Comparison of ENCODE assay signal across 7 cellular contexts in genomic region chr22:49961601-49962011, GRCh38. TPM values are rescaled to one million over a fixed set of nuclear protein-coding genes. Genes with fewer than 3 reads are reported as not detected.
DNase-seq lines count a peak whose midpoint lies in the region; ATAC-seq and TF ChIP-seq lines count a peak whose summit lies in the region.

No MANE protein-coding gene starts in this region.

- 0 out of 2 replicates have a peak overlapping the region, but pooled peaks have one; percentile 6 for H3K56ac ChIP-seq in IMR-90 (ENCODE audit: extremely low read depth, insufficient read depth, low read length)

- H2AK9ac ChIP-seq in IMR-90 (replicated peaks; ENCODE audit: low read depth, low read length, poor library complexity): peak overlapping the region; percentile 96

- no peak overlapping the region for H4K91ac ChIP-seq in IMR-90 (ENCODE audit: insufficient read depth, low read depth, low read length)

- H3K9me3 ChIP-seq in IMR-90 (ENCODE audit: control insufficient read depth, insufficient read depth, low read length) (no peaks in the 10 kb centered on the region), subcutaneous abdominal adipose tissue (ENCODE audit: control insufficient read depth in 5 of 5, low read length in 5 of 5) (no peaks in the 10 kb centered on the region)

- H2BK120ac ChIP-seq in IMR-90 (ENCODE audit: low read depth, low read length): no peak overlapping the region

- no peak for DNase-seq in IMR-90
- no peak for DNase-seq in activated naive CD8-positive, alpha-beta T cell treated with anti-CD3 and anti-CD28 coated beads, Interleukin-2, amount 50 U/mL, for 24 hours
- no peak for DNase-seq in immature natural killer cell
- DNase-seq in NCI-H524 (lab: John Stamatoyannopoulos, UW): no peak
- no peak for DNase-seq in GM10248 (ENCODE audit: extremely low spot score)
- no peak for DNase-seq in SKM-1 treated with dmso at 0.1 percent for 144 hours (lab: John Stamatoyannopoulos, UW; ENCODE audit: unreplicated experiment)

- H3K18ac ChIP-seq in IMR-90 (ENCODE audit: low read depth, low read length): no peak overlapping the region

- no peak for TF ChIP-seq RAD21 in IMR-90 (IDR thresholded peaks at IDR 0.05; ENCODE audit: low read length)

- peaks cover 31% of the 10 kb centered on the region for H3K36me3 Mint-ChIP-seq in activated naive CD8-positive, alpha-beta T cell treated with anti-CD3 and anti-CD28 coated beads, Interleukin-2, amount 50 U/mL, for 24 hours (ENCODE audit: low read depth)
- peaks cover 0 to 6% (median 0%) of the 10 kb centered on the region in 3 donors for H3K36me3 Mint-ChIP-seq in immature natural killer cell

- TF ChIP-seq CTCF in IMR-90 (conservative IDR thresholded peaks at IDR 0.05; ENCODE audit: low read depth, low read length) (no peak), GM10248 (IDR thresholded peaks at IDR 0.05; ENCODE audit: control extremely low read depth, extremely low read depth, low read depth, missing control alignments) (no peak)

- no peaks in the 10 kb centered on the region for H3K9me3 Mint-ChIP-seq in activated naive CD8-positive, alpha-beta T cell treated with anti-CD3 and anti-CD28 coated beads, Interleukin-2, amount 50 U/mL, for 24 hours
- H3K9me3 Mint-ChIP-seq in immature natural killer cell: peaks cover 0 to 1% (median 0%) of the 10 kb centered on the region in 6 donors

- peak overlapping the region; percentile 89 for H3K23ac ChIP-seq in IMR-90 (ENCODE audit: low read depth, low read length)

- H3K79me1 ChIP-seq in IMR-90 (ENCODE audit: low read depth in 1 of 2, low read length in 2 of 2): peaks cover 16 to 49% of the 10 kb centered on the region in 2 experiments

- H3K4me3 Mint-ChIP-seq in activated naive CD8-positive, alpha-beta T cell treated with anti-CD3 and anti-CD28 coated beads, Interleukin-2, amount 50 U/mL, for 24 hours: peak overlapping the region; percentile 92
- peak overlapping the region; percentile 79 to 85 (median 82) for H3K4me3 Mint-ChIP-seq in immature natural killer cell

- H3K9ac ChIP-seq in IMR-90 (ENCODE audit: low read depth, low read length): peak overlapping the region; percentile 53
- H3K9ac ChIP-seq in subcutaneous abdominal adipose tissue (ENCODE audit: low read length in 5 of 5): peak overlapping the region; percentile 26 to 96 (median 92)

- H3K14ac ChIP-seq in IMR-90 (replicated peaks; ENCODE audit: low read depth, low read length): peak overlapping the region; percentile 87; the same call in 1 of the 2 replicates

- H3K27me3 Mint-ChIP-seq in activated naive CD8-positive, alpha-beta T cell treated with anti-CD3 and anti-CD28 coated beads, Interleukin-2, amount 50 U/mL, for 24 hours: no peaks in the 10 kb centered on the region
- H3K27me3 Mint-ChIP-seq in immature natural killer cell (ENCODE audit: low read depth in 3 of 3): peaks cover 16 to 27% (median 17%) of the 10 kb centered on the region in 3 donors

- WGBS in IMR-90 (ENCODE audit: extremely low coverage in 2 of 2, insufficient read length in 1 of 2), 2 experiments: 4% methylated on average over 36 of the region's 49 CpGs; no CpG with 5 or more reads in 1 of the 2 experiments

- BruUV-seq in IMR-90 (replicated peaks; lab: Mats Ljungman, UMichigan): no TSS peak

- ATAC-seq in IMR-90 (ENCODE audit: low read depth): no peak
- ATAC-seq in activated naive CD8-positive, alpha-beta T cell treated with anti-CD3 and anti-CD28 coated beads, Interleukin-2, amount 50 U/mL, for 24 hours: no peak

- H3K9me1 ChIP-seq in IMR-90 (ENCODE audit: insufficient read depth, low read length): peaks cover 3% of the 10 kb centered on the region; the same call in 1 of the 2 replicates

- H4K5ac ChIP-seq in IMR-90 (ENCODE audit: low read depth, low read length): no peak overlapping the region

- CTCF ChIA-PET in IMR-90 (lab: Yijun Ruan, JAX) (no interaction called here), GM10248 (lab: Yijun Ruan, JAX) (interaction anchor here (1.0 to 1.7 kb wide), 3 partner anchors 29 to 69 kb away, joined by 4 to 10 read pairs (median 5); no protein-coding TSS in a partner anchor)

- no peak for TF ChIP-seq POLR2A in IMR-90 (IDR thresholded peaks at IDR 0.05; ENCODE audit: low read depth, low read length)

- H3K4me3 ChIP-seq in IMR-90 (ENCODE audit: insufficient read depth, low read depth, low read length) (peak overlapping the region; percentile 58), subcutaneous abdominal adipose tissue (ENCODE audit: low read depth in 1 of 5, low read length in 5 of 5) (peak overlapping the region in 4 of 5 donors; percentile 88 to 99 (median 96))

- peak overlapping the region; percentile 33 for H2AK5ac ChIP-seq in IMR-90 (ENCODE audit: low read depth, low read length)

- peak overlapping the region; percentile 67 for H3K27ac ChIP-seq in IMR-90 (ENCODE audit: insufficient read depth, low read length)
- H3K27ac ChIP-seq in subcutaneous abdominal adipose tissue (ENCODE audit: low read depth, low read length): peak overlapping the region; percentile 98

- intact Hi-C loops in IMR-90 (cut with micrococcal nuclease): loop anchor here (1.0 kb wide), 1 partner anchor 43 kb away; the partner anchor contains the start of genes ALG12 and CRELD2

- peak overlapping the region; percentile 90 for H3K27ac Mint-ChIP-seq in activated naive CD8-positive, alpha-beta T cell treated with anti-CD3 and anti-CD28 coated beads, Interleukin-2, amount 50 U/mL, for 24 hours
- H3K27ac Mint-ChIP-seq in immature natural killer cell: peak overlapping the region; percentile 29 to 90 (median 79)

- H2BK15ac ChIP-seq in IMR-90 (ENCODE audit: low read depth, low read length): no peak overlapping the region

- dilution Hi-C loops in IMR-90 (cut with HindIII; ENCODE audit: low sequenced_read_pairs, unreplicated experiment): no loop called here

- H3K36me3 ChIP-seq in IMR-90 (ENCODE audit: control insufficient read depth, insufficient read depth, low read length) (peaks cover 30% of the 10 kb centered on the region), subcutaneous abdominal adipose tissue (ENCODE audit: control insufficient read depth in 5 of 5, insufficient read depth in 5 of 5, low read length in 5 of 5) (peaks cover 0 to 37% (median 25%) of the 10 kb centered on the region in 5 donors)

- H4K8ac ChIP-seq in IMR-90 (ENCODE audit: low read depth in 2 of 2, low read length in 2 of 2): no peak overlapping the region

- H4K20me1 ChIP-seq in IMR-90 (ENCODE audit: insufficient read depth, low read length): peaks cover 37% of the 10 kb centered on the region

- POLR2A ChIA-PET in IMR-90 (lab: Charles Lee; ENCODE audit: unreplicated experiment): no interaction called here
- POLR2A ChIA-PET in GM10248 (lab: Yijun Ruan, JAX): interaction anchor here (0.6 to 2.2 kb wide), 4 partner anchors 9 to 31 kb away, joined by 3 to 10 read pairs (median 6); no protein-coding TSS in a partner anchor

- H3K4me1 Mint-ChIP-seq in activated naive CD8-positive, alpha-beta T cell treated with anti-CD3 and anti-CD28 coated beads, Interleukin-2, amount 50 U/mL, for 24 hours: peaks cover 28% of the 10 kb centered on the region
- H3K4me1 Mint-ChIP-seq in immature natural killer cell: peaks cover 7 to 13% of the 10 kb centered on the region in 2 donors

- H2BK20ac ChIP-seq in IMR-90 (ENCODE audit: low read depth, low read length): no peak overlapping the region

- peak overlapping the region; percentile 67 for H2BK5ac ChIP-seq in IMR-90 (ENCODE audit: low read depth, low read length, poor library complexity, severe bottlenecking)

- peak overlapping the region; percentile 61 for H3K4ac ChIP-seq in IMR-90 (ENCODE audit: low read depth, low read length)

- H2AFZ ChIP-seq in IMR-90 (replicated peaks; ENCODE audit: low read length, poor library complexity): peak overlapping the region; percentile 58

- no peaks in the 10 kb centered on the region for H3K27me3 ChIP-seq in IMR-90 (ENCODE audit: control insufficient read depth, insufficient read depth, low read length)
- no peaks in the 10 kb centered on the region for H3K27me3 ChIP-seq in subcutaneous abdominal adipose tissue (ENCODE audit: control insufficient read depth in 5 of 5, insufficient read depth in 4 of 5, low read length in 5 of 5)

- in situ Hi-C loops in IMR-90 (cut with MboI; ENCODE audit: low sequenced_read_pairs): no loop called here

- H3K4me1 ChIP-seq in IMR-90 (ENCODE audit: control insufficient read depth, insufficient read depth, low read length): peaks cover 26% of the 10 kb centered on the region
- peaks cover 5 to 78% (median 74%) of the 10 kb centered on the region in 5 donors for H3K4me1 ChIP-seq in subcutaneous abdominal adipose tissue (ENCODE audit: control insufficient read depth in 5 of 5, insufficient read depth in 5 of 5, low read length in 5 of 5)

- peak overlapping the region; percentile 57 for H3K4me2 ChIP-seq in IMR-90 (ENCODE audit: low read depth, low read length)

TF ChIP-seq in IMR-90, 13 proteins besides CTCF, POLR2A, EP300 and RAD21:
- TF ChIP-seq MXI1 (IDR thresholded peaks at IDR 0.05; ENCODE audit: borderline replicate concordance, low read depth, low read length) (0 out of 2 replicates have a peak, but pooled peaks have one; percentile 6), BHLHE40 (IDR thresholded peaks at IDR 0.05; ENCODE audit: low read depth, low read length) (no peak)

RNA-seq across cellular contexts. Expression of gene PIM3, which starts 1.0 kb away (rescaled TPM):
- total RNA-seq in IMR-90 (2012; rRNA removed): 8.6 and 10.3 TPM in 2 replicates
- polyA plus RNA-seq in IMR-90 (2012; rRNA removed): 24.7 and 28.6 TPM in 2 replicates
- polyA plus RNA-seq in IMR-90 (2012; cell fraction: cytosol; rRNA removed): 31.4 and 45.1 TPM in 2 replicates
- polyA plus RNA-seq in IMR-90 (2012; cell fraction: nucleus; rRNA removed; ENCODE audit: low replicate concordance): 37.2 and 85.2 TPM in 2 replicates
- 10 to 100 TPM; 14.5 to 20.6 (median 15.8) TPM for polyA plus RNA-seq in immature natural killer cell

RNA-seq across cellular contexts. Expression of gene CRELD2, which starts 43.2 kb away (rescaled TPM):
- total RNA-seq in IMR-90 (2012; rRNA removed): 36.1 and 36.2 TPM in 2 replicates
- polyA plus RNA-seq in IMR-90 (2012; rRNA removed) (70.7 and 82.0 TPM in 2 replicates), immature natural killer cell (10 to 100 TPM; 61.3 to 94.8 (median 76.9) TPM)
- 110 and 153 TPM in 2 replicates for polyA plus RNA-seq in IMR-90 (2012; cell fraction: cytosol; rRNA removed)
- polyA plus RNA-seq in IMR-90 (2012; cell fraction: nucleus; rRNA removed; ENCODE audit: low replicate concordance): 79.2 and 119 TPM in 2 replicates

RNA-seq across cellular contexts. Expression of gene ALG12, which starts 43.4 kb away (rescaled TPM):
- total RNA-seq in IMR-90 (2012; rRNA removed): 5.6 and 7.2 TPM in 2 replicates
- polyA plus RNA-seq in IMR-90 (2012; rRNA removed): 10.9 and 11.2 TPM in 2 replicates
- 18.8 and 22.7 TPM in 2 replicates for polyA plus RNA-seq in IMR-90 (2012; cell fraction: cytosol; rRNA removed)
- 13.5 and 24.8 TPM in 2 replicates for polyA plus RNA-seq in IMR-90 (2012; cell fraction: nucleus; rRNA removed; ENCODE audit: low replicate concordance)
- 10 to 100 TPM; 11.7 to 26.6 (median 12.6) TPM for polyA plus RNA-seq in immature natural killer cell

RNA-seq across cellular contexts. Expression of gene IL17REL, which starts 51.0 kb away (rescaled TPM):
- total RNA-seq in IMR-90 (2012; rRNA removed): not detected in 2 replicates
- polyA plus RNA-seq in IMR-90 (2012; rRNA removed): not detected in 2 replicates
- polyA plus RNA-seq in IMR-90 (2012; cell fraction: cytosol; rRNA removed): 0.01 TPM in 1 of 2 replicates, not detected in the other
- polyA plus RNA-seq in IMR-90 (2012; cell fraction: nucleus; rRNA removed; ENCODE audit: low replicate concordance): 0.04 and 0.05 TPM in 2 replicates
- polyA plus RNA-seq in immature natural killer cell: not detected
